10 cellular contexts compared by ENCODE assay signal in genomic region chr3:133447751-133448477, GRCh38. TPM values are rescaled to one million over a fixed set of nuclear protein-coding genes. Genes with fewer than 3 reads are reported as not detected.
DNase-seq lines count a peak whose midpoint lies in the region; ATAC-seq, FAIRE-seq and TF ChIP-seq lines count a peak whose summit lies in the region.
"Had no signal": no experiment of that assay in that cellular context is flagged by ENCODE, and none has a peak within 500 bp of the region (broad histone marks: within the 10 kb centered on the region; RNA-seq: fewer than 3 reads in every experiment).

No MANE protein-coding gene starts in this region.

- intact Hi-C loops in pancreas (cut with DNase I): no loop called here

- H3K9me3 ChIP-seq in pancreas: no peaks in the 10 kb centered on the region
- H3K9me3 ChIP-seq in WERI-Rb-1 (ENCODE audit: severe bottlenecking): no peaks in the 10 kb centered on the region
- H3K9me3 ChIP-seq: esophagus squamous epithelium had no signal

- FAIRE-seq in pancreas (lab: Jason Lieb, UNC) (no peak), urothelium cell line (lab: Jason Lieb, UNC) (no peak)

- H3K4me3 ChIP-seq in pancreas (no peak overlapping the region), WERI-Rb-1 (ENCODE audit: low read depth, low read length) (no peak overlapping the region)
- H3K4me3 ChIP-seq: esophagus squamous epithelium had no signal

- H3K36me3 Mint-ChIP-seq in activated T-cell treated with anti-CD3 and anti-CD28 coated beads, Interleukin-2, amount 50 U/mL, for 24 hours (ENCODE audit: low read depth): no peaks in the 10 kb centered on the region
- H3K36me3 Mint-ChIP-seq: brain had no signal

- no peaks in the 10 kb centered on the region for H3K36me3 ChIP-seq in pancreas
- no peaks in the 10 kb centered on the region for H3K36me3 ChIP-seq in WERI-Rb-1
- H3K36me3 ChIP-seq: esophagus squamous epithelium had no signal

- no peaks in the 10 kb centered on the region for H3K27me3 Mint-ChIP-seq in activated T-cell treated with anti-CD3 and anti-CD28 coated beads, Interleukin-2, amount 50 U/mL, for 24 hours
- H3K27me3 Mint-ChIP-seq: brain had no signal

- H3K4me1 Mint-ChIP-seq in activated T-cell treated with anti-CD3 and anti-CD28 coated beads, Interleukin-2, amount 50 U/mL, for 24 hours (ENCODE audit: low read depth): peaks cover 48% of the 10 kb centered on the region

- no peak overlapping the region for H3K4me3 Mint-ChIP-seq in activated T-cell treated with anti-CD3 and anti-CD28 coated beads, Interleukin-2, amount 50 U/mL, for 24 hours
- H3K4me3 Mint-ChIP-seq: brain had no signal

- H3K4me1 ChIP-seq in pancreas: peaks cover 0 to 17% (median 0%) of the 10 kb centered on the region in 3 donors

- 34 to 36% methylated on average over 4 of the region's 4 CpGs for WGBS in pancreas, 2 donors

- no peaks in the 10 kb centered on the region for H3K27me3 ChIP-seq in pancreas
- no peaks in the 10 kb centered on the region for H3K27me3 ChIP-seq in WERI-Rb-1 (ENCODE audit: insufficient read depth, low read depth, severe bottlenecking)
- H3K27me3 ChIP-seq: esophagus squamous epithelium had no signal

- no peaks in the 10 kb centered on the region for H3K9me3 Mint-ChIP-seq in activated T-cell treated with anti-CD3 and anti-CD28 coated beads, Interleukin-2, amount 50 U/mL, for 24 hours
- H3K9me3 Mint-ChIP-seq: brain had no signal

- TF ChIP-seq CTCF in pancreas (IDR thresholded peaks at IDR 0.05): no peak
- TF ChIP-seq CTCF in WERI-Rb-1 (IDR thresholded peaks at IDR 0.05; ENCODE audit: low read depth, low read length): no peak

- DNase-seq in activated T-cell treated with anti-CD3 and anti-CD28 coated beads, Interleukin-2, amount 50 U/mL, for 24 hours: no peak
- no peak for DNase-seq in activated T-cell treated with anti-CD3 and anti-CD28 coated beads, Interleukin-2, amount 50 U/mL, for 48 hours
- DNase-seq in NCI-H526 (lab: John Stamatoyannopoulos, UW) (peak; percentile 13 to 35), pancreas (peak in 1 of 6 donors; percentile 23), hypothalamus (lab: John Stamatoyannopoulos, UW) (no peak), WERI-Rb-1 (no peak), urothelium cell line (ENCODE audit: low spot score) (no peak)
- DNase-seq: esophagus squamous epithelium had no signal

- ATAC-seq in HG02623 (IDR thresholded peaks at IDR 0.05; ENCODE audit: unreplicated experiment) (peak; percentile 17), pancreas (peak; percentile 58 to 75 (median 72))

- peak overlapping the region; percentile 82 for H3K27ac Mint-ChIP-seq in activated T-cell treated with anti-CD3 and anti-CD28 coated beads, Interleukin-2, amount 50 U/mL, for 24 hours

- H3K27ac ChIP-seq in pancreas (no peak overlapping the region), WERI-Rb-1 (no peak overlapping the region)

RNA-seq across cellular contexts. Expression of gene BFSP2, which starts 48.1 kb away (rescaled TPM):
- not detected for total RNA-seq in pancreas
- not detected for polyA plus RNA-seq in pancreas
- total RNA-seq: esophagus squamous epithelium had no signal

Comparison
In these comparisons a context has a peak if more than half of its experiments do, and no peak if none do; other contexts are left out.
1. DNase-seq: peak in NCI-H526 (2 of 2); none in activated T-cell treated with anti-CD3 and anti-CD28 coated beads, Interleukin-2, amount 50 U/mL, for 24 hours (single experiment), activated T-cell treated with anti-CD3 and anti-CD28 coated beads, Interleukin-2, amount 50 U/mL, for 48 hours (0 of 2), hypothalamus (0 of 51), WERI-Rb-1 (single experiment) and urothelium cell line (single experiment).